Comparison of ENCODE assay signal across 1 cellular context in the genomic region with DNA sequence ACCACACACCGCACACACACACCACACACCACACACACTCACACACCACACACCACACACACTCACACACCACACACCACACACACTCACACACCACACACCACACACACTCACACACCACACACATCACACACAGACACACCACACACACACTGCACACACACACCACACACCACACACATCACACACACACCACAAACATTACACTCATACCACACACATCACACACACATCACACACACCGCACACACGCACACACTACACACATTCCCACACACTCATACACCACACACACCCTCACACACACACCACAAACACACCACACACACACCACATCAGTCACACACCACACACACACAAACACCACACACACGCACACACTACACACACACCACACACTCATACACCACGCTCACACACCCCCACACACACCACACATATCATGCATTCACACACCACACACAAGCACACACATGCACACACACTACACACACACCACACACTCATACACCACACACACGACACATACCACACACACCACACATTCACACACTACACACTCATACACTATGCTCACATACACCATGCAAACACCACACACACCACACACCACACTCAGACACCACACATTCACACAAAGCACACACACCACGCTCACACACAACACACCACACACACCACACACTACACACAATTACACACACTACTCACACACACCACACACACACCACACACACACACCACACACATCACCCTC.
TF ChIP-seq lines count a peak whose summit lies in the region.

No MANE protein-coding gene starts in this region.

TF ChIP-seq in H1, 55 proteins besides CTCF, POLR2A, EP300 and RAD21:
- no peak for TF ChIP-seq RNF2 (IDR thresholded peaks at IDR 0.05; ENCODE audit: borderline replicate concordance, low read depth, low read length, missing control alignments, poor library complexity, severe bottlenecking)
- TF ChIP-seq MAX (IDR thresholded peaks at IDR 0.05): no peak
- TF ChIP-seq, protein P1, sequence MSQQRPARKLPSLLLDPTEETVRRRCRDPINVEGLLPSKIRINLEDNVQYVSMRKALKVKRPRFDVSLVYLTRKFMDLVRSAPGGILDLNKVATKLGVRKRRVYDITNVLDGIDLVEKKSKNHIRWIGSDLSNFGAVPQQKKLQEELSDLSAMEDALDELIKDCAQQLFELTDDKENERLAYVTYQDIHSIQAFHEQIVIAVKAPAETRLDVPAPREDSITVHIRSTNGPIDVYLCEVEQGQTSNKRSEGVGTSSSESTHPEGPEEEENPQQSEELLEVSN (IDR thresholded peaks at IDR 0.05): no peak
- no peak for TF ChIP-seq SUZ12 (IDR thresholded peaks at IDR 0.05; ENCODE audit: low read length)
- no peak for TF ChIP-seq HDAC6 (IDR thresholded peaks at IDR 0.05; ENCODE audit: low read depth, low read length)
- TF ChIP-seq ATF2 (IDR thresholded peaks at IDR 0.05; ENCODE audit: low read length): no peak
- TF ChIP-seq NANOG (IDR thresholded peaks at IDR 0.05; ENCODE audit: insufficient read depth, low read depth, low read length, poor library complexity, severe bottlenecking): no peak
- TF ChIP-seq GTF2F1 (IDR thresholded peaks at IDR 0.05; ENCODE audit: borderline replicate concordance, low read depth, low read length): no peak
- TF ChIP-seq EGR1 (IDR thresholded peaks at IDR 0.05; ENCODE audit: borderline replicate concordance, low read depth, low read length): no peak
- no peak for TF ChIP-seq SAP30 (IDR thresholded peaks at IDR 0.05; ENCODE audit: insufficient read depth, insufficient replicate concordance, low read length)
- TF ChIP-seq HDAC2 (IDR thresholded peaks at IDR 0.05; ENCODE audit: borderline replicate concordance in 1 of 2, low read depth in 2 of 2, low read length in 2 of 2): no peak
- TF ChIP-seq TAF1 (IDR thresholded peaks at IDR 0.05; ENCODE audit: low read depth, low read length): no peak
